9 cellular contexts compared by ENCODE assay signal in genomic region chr10:79623663-79624062, GRCh38. TPM values are rescaled to one million over a fixed set of nuclear protein-coding genes. Genes with fewer than 3 reads are reported as not detected.
"Had no signal": no experiment of that assay in that cellular context is flagged by ENCODE, and none has a peak within 500 bp of the region (broad histone marks: within the 10 kb centered on the region; RNA-seq: fewer than 3 reads in every experiment).

No MANE protein-coding gene starts in this region.

RNA-seq across cellular contexts. Expression of gene SFTPA1, which starts 12.9 kb away (rescaled TPM):
- total RNA-seq: subcutaneous adipose tissue, suprapubic skin, temporal lobe, testis, thoracic aorta, thyroid gland, tibial nerve, transverse colon, urinary bladder had no signal
- polyA plus RNA-seq: urinary bladder had no signal
